Comparison of ENCODE assay signal across 2 cellular contexts in genomic region chr10:63393050-63393449, GRCh38.
TF ChIP-seq lines count a peak whose summit lies in the region.

No MANE protein-coding gene starts in this region.

TF ChIP-seq in HepG2, 621 proteins besides CTCF, POLR2A, EP300 and RAD21 (continued from another document):
- TF ChIP-seq ARID3A (IDR thresholded peaks at IDR 0.05; ENCODE audit: low read depth, low read length), result no peak

TF ChIP-seq in K562, 482 proteins besides CTCF, POLR2A, EP300 and RAD21 (continued from another document):
- TF ChIP-seq CLOCK (CRISPR knock-in tag; IDR thresholded peaks at IDR 0.05; ENCODE audit: borderline replicate concordance) (no peak), DIDO1 (tag; IDR thresholded peaks at IDR 0.05; ENCODE audit: low read depth) (no peak)
